ENCODE assay signal across 8 cellular contexts in the genomic region with DNA sequence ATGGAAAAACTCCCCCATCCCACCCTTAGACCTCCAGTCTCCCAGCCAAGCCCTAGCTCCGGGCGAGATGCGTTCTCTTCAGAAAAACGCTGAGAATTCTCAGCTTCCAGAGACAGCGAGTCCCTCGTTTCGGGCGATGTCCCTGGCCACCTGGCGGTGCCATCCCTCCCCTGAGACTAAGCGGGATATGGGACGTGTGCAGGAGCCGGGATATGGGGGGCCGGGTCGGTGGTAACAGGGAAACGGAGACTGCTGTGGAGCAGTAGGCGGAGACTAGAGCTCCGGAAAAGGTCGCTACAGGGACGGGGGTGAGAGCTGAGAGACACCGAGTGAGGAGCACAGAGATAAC. TPM values are rescaled to one million over a fixed set of nuclear protein-coding genes. Genes with fewer than 3 reads are reported as not detected.
A peak's percentile ranks its signal among the peaks of the same experiment; 100 is the strongest.
DNase-seq lines count a peak whose midpoint lies in the region; ATAC-seq, FAIRE-seq and TF ChIP-seq lines count a peak whose summit lies in the region.

No MANE protein-coding gene starts in this region.

- H3K4me3 ChIP-seq in HUES48 (ENCODE audit: low read depth, low read length), result peak overlapping the region; percentile 84
- H3K4me3 ChIP-seq in ascending aorta, result peak overlapping the region; percentile 75 to 80
- H3K4me3 ChIP-seq in kidney (ENCODE audit: low read length in 2 of 2), result peak overlapping the region; percentile 87
- peak overlapping the region; percentile 71 for H3K4me3 ChIP-seq in suprapubic skin

- WGBS in suprapubic skin, result under 1% methylated on average over 20 of the region's 20 CpGs

- H3K4me1 ChIP-seq in ES-I3 (ENCODE audit: insufficient read depth, low read length) (peaks cover 6% of the 10 kb centered on the region; the same call in 1 of the 2 replicates), HUES48 (ENCODE audit: control insufficient read depth, insufficient read depth, low read length) (peaks cover 12% of the 10 kb centered on the region), ascending aorta (peaks cover 3 to 7% of the 10 kb centered on the region in 2 donors), kidney (ENCODE audit: control insufficient read depth in 1 of 2, insufficient read depth in 1 of 2, low read depth in 1 of 2, low read length in 2 of 2) (peaks cover 3 to 4% of the 10 kb centered on the region in 2 donors), suprapubic skin (peaks cover 15% of the 10 kb centered on the region)

- H3K9me3 ChIP-seq in ES-I3 (ENCODE audit: control insufficient read depth, insufficient read depth, low read length), result no peaks in the 10 kb centered on the region
- H3K9me3 ChIP-seq in HUES48 (ENCODE audit: control insufficient read depth, insufficient read depth, low read length), result no peaks in the 10 kb centered on the region
- H3K9me3 ChIP-seq in ascending aorta, result no peaks in the 10 kb centered on the region
- no peaks in the 10 kb centered on the region for H3K9me3 ChIP-seq in kidney (ENCODE audit: control insufficient read depth in 1 of 2, low read length in 2 of 2)
- H3K9me3 ChIP-seq in suprapubic skin, result no peaks in the 10 kb centered on the region

- no peak for TF ChIP-seq EP300 in suprapubic skin (IDR thresholded peaks at IDR 0.05)

- ATAC-seq in GM21526 (IDR thresholded peaks at IDR 0.05; ENCODE audit: low FRiP score, unreplicated experiment), result peak; percentile 61

- H3K27ac ChIP-seq in HUES48 (ENCODE audit: low read depth, low read length) (peak overlapping the region; percentile 84), ascending aorta (peak overlapping the region in 1 of 2 donors; percentile 9), kidney (ENCODE audit: low read depth in 2 of 2, low read length in 2 of 2) (no peak overlapping the region), suprapubic skin (no peak overlapping the region)

- TF ChIP-seq CTCF in ascending aorta (IDR thresholded peaks at IDR 0.05) (no peak), kidney (IDR thresholded peaks at IDR 0.05; ENCODE audit: borderline replicate concordance, extremely low read depth, insufficient read depth) (no peak), suprapubic skin (IDR thresholded peaks at IDR 0.05) (no peak)

- DNase-seq in ascending aorta (ENCODE audit: low spot score in 2 of 2), result no peak
- DNase-seq in kidney, result peak; percentile 73
- no peak for DNase-seq in suprapubic skin (ENCODE audit: low spot score in 2 of 2)
- no peak for DNase-seq in NCI-H69 (lab: John Stamatoyannopoulos, UW)
- no peak for DNase-seq in NCI-H2196 (lab: John Stamatoyannopoulos, UW; ENCODE audit: unreplicated experiment)

- FAIRE-seq in kidney (lab: Jason Lieb, UNC), result no peak

- H3K36me3 ChIP-seq in ES-I3 (ENCODE audit: insufficient read depth, low read length) (no peaks in the 10 kb centered on the region), HUES48 (ENCODE audit: control insufficient read depth, insufficient read depth, low read length) (no peaks in the 10 kb centered on the region), ascending aorta (no peaks in the 10 kb centered on the region), kidney (ENCODE audit: control insufficient read depth in 1 of 2, insufficient read depth in 2 of 2, low read length in 2 of 2) (no peaks in the 10 kb centered on the region), suprapubic skin (no peaks in the 10 kb centered on the region)

- TF ChIP-seq POLR2A in suprapubic skin (IDR thresholded peaks at IDR 0.05), result no peak

- H3K27me3 ChIP-seq in HUES48 (ENCODE audit: control insufficient read depth, insufficient read depth, low read length), result peaks cover 13% of the 10 kb centered on the region
- H3K27me3 ChIP-seq in ascending aorta, result no peaks in the 10 kb centered on the region
- peaks cover 13% of the 10 kb centered on the region for H3K27me3 ChIP-seq in suprapubic skin

- H3K9ac ChIP-seq in ES-I3 (ENCODE audit: low read depth, low read length), result peak overlapping the region; percentile 88
- peak overlapping the region; percentile 74 for H3K9ac ChIP-seq in HUES48 (ENCODE audit: low read depth, low read length)
- peak overlapping the region; percentile 45 to 75 for H3K9ac ChIP-seq in kidney (ENCODE audit: low read length in 2 of 2)

- intact Hi-C loops in ascending aorta (cut with DNase I), result loop anchor here (2.0 kb wide), 2 partner anchors 179 to 209 kb away; partner anchors contain the start of gene AHCYL2
- intact Hi-C loops in kidney (cut with DNase I), result no loop called here

RNA-seq across cellular contexts. Expression of gene STRIP2, which starts 0.4 kb away (rescaled TPM):
- total RNA-seq in ascending aorta (2.3 TPM), kidney (0.88 TPM), suprapubic skin (1 to 10 TPM in 2 of 4 donors, under 1 TPM in 2; 0.23 to 1.6 (median 0.69) TPM)
- 9.0 TPM for polyA plus RNA-seq in kidney (ENCODE audit: insufficient read depth, low read depth, low replicate concordance)
